Comparison of ENCODE assay signal across 8 cellular contexts in genomic region chr12:124422570-124423523, GRCh38.
DNase-seq lines count a peak whose midpoint lies in the region; ATAC-seq, FAIRE-seq and TF ChIP-seq lines count a peak whose summit lies in the region.

No MANE protein-coding gene starts in this region.

- H3K9me3 Mint-ChIP-seq in nephron progenitor cell: no peaks in the 10 kb centered on the region

- H3K27me3 ChIP-seq in GM12878 (replicated peaks in 1 of 2; ENCODE audit: control insufficient read depth in 2 of 2, insufficient read depth in 2 of 2, low read length in 1 of 2): no peaks in the 10 kb centered on the region

- no peak for FAIRE-seq in GM12878 (lab: Jason Lieb, UNC)

- peaks cover 54% of the 10 kb centered on the region for H3K4me1 Mint-ChIP-seq in nephron progenitor cell

- no peaks in the 10 kb centered on the region for H3K9me3 ChIP-seq in GM12878 (replicated peaks; ENCODE audit: control insufficient read depth, insufficient read depth, low read length)

- peaks cover 13 to 26% of the 10 kb centered on the region in 2 experiments for H3K36me3 ChIP-seq in GM12878 (ENCODE audit: control insufficient read depth in 2 of 2, insufficient read depth in 2 of 2, low read length in 1 of 2)

- TF ChIP-seq CTCF in GM12878 (IDR thresholded peaks at IDR 0.05 in 2 of 3, conservative IDR thresholded peaks at IDR 0.05 in 1 of 3; ENCODE audit: control insufficient read depth in 2 of 3, extremely low read depth in 1 of 3, insufficient read depth in 1 of 3, low read depth in 3 of 3, low read length in 3 of 3): no peak
- TF ChIP-seq CTCF in nephron progenitor cell (IDR thresholded peaks at IDR 0.05): no peak

- H2AFZ ChIP-seq in GM12878 (ENCODE audit: control insufficient read depth, low read depth, low read length): no peak overlapping the region

- H3K9ac ChIP-seq in GM12878 (ENCODE audit: control insufficient read depth, insufficient read depth, low read length): no peak overlapping the region

- ATAC-seq in GM12878 (no peak), HG03045 (IDR thresholded peaks at IDR 0.05; ENCODE audit: unreplicated experiment) (no peak), HG02759 (IDR thresholded peaks at IDR 0.05; ENCODE audit: unreplicated experiment) (no peak)

- no peak overlapping the region for H3K27ac ChIP-seq in GM12878 (ENCODE audit: control insufficient read depth, insufficient read depth)
- peak overlapping the region in 20 of 21 experiments; percentile 36 to 96 (median 84) for H3K27ac ChIP-seq in skin epidermis

- peaks cover 8% of the 10 kb centered on the region for H3K27me3 Mint-ChIP-seq in nephron progenitor cell (ENCODE audit: low read depth, poor library complexity)

- in situ Hi-C loops in GM12878 (cut with MboI): no loop called here

- H3K79me2 ChIP-seq in GM12878 (ENCODE audit: control insufficient read depth, insufficient read depth, low read length): no peaks in the 10 kb centered on the region

- peak; percentile 34; the same call in 1 of the 2 replicates for TF ChIP-seq POLR2A in GM12878 (IDR thresholded peaks at IDR 0.05; ENCODE audit: low read depth, low read length)

- H3K4me2 ChIP-seq in GM12878 (ENCODE audit: control insufficient read depth, insufficient read depth): no peak overlapping the region

- SMC1A ChIA-PET in GM12878 (lab: Charles Lee; ENCODE audit: uncharacterized antibody, unreplicated experiment): no interaction called here

- RAD21 ChIA-PET in GM12878 (lab: Charles Lee; ENCODE audit: unreplicated experiment): no interaction called here

- DNase-seq in AG08396 (ENCODE audit: low spot score): peak; percentile 96
- DNase-seq in LHCN-M2 (ENCODE audit: low read depth): peak; percentile 91
- DNase-seq in GM12878 (ENCODE audit: low read depth, low spot score): no peak
- peak; percentile 48 to 69 for DNase-seq in hippocampal formation (lab: John Stamatoyannopoulos, UW)
- DNase-seq in nephron progenitor cell: no peak

- no peak overlapping the region for H3K4me3 ChIP-seq in GM12878
- H3K4me3 ChIP-seq in skin epidermis: no peak overlapping the region

- no peak for TF ChIP-seq RAD21 in GM12878 (IDR thresholded peaks at IDR 0.05; ENCODE audit: insufficient read depth, low read depth, low read length)

- intact Hi-C loops in GM12878 (cut with micrococcal nuclease; ENCODE audit: unreplicated experiment): no loop called here

- H3K27ac Mint-ChIP-seq in nephron progenitor cell: no peak overlapping the region

- POLR2A ChIA-PET in GM12878 (lab: Charles Lee): no interaction called here

- 96% methylated on average over 27 of the region's 37 CpGs for WGBS in GM12878 (ENCODE audit: insufficient coverage, insufficient replicate concordance, low lambda C conversion rate, missing lambda C conversion rate)

- no peak overlapping the region for H3K4me3 Mint-ChIP-seq in nephron progenitor cell

- BruUV-seq in GM12878 (replicated peaks; lab: Mats Ljungman, UMichigan): no TSS peak

- H4K20me1 ChIP-seq in GM12878 (ENCODE audit: control insufficient read depth, insufficient read depth): no peaks in the 10 kb centered on the region

- H3K36me3 Mint-ChIP-seq in nephron progenitor cell (ENCODE audit: low read depth): peaks cover 45% of the 10 kb centered on the region

- H3K4me1 ChIP-seq in GM12878 (ENCODE audit: control insufficient read depth, insufficient read depth, low read length): no peaks in the 10 kb centered on the region

- CTCF ChIA-PET in GM12878 (lab: Yijun Ruan, JAX): no interaction called here

- TF ChIP-seq EP300 in GM12878 (IDR thresholded peaks at IDR 0.05; ENCODE audit: borderline replicate concordance in 1 of 2, control insufficient read depth in 1 of 2, low read depth in 2 of 2, low read length in 2 of 2): no peak

TF ChIP-seq in GM12878, 131 proteins besides CTCF, POLR2A, EP300 and RAD21:
- TF ChIP-seq YY1 (IDR thresholded peaks at IDR 0.05; ENCODE audit: low read depth, low read length) (no peak), SREBF2 (IDR thresholded peaks at IDR 0.05; ENCODE audit: low read length) (no peak), ZNF207 (IDR thresholded peaks at IDR 0.05; ENCODE audit: borderline replicate concordance) (no peak), NFIC (IDR thresholded peaks at IDR 0.05; ENCODE audit: low read depth, low read length) (no peak), IKZF1 (conservative IDR thresholded peaks at IDR 0.05) (no peak), MEF2B (IDR thresholded peaks at IDR 0.05; ENCODE audit: partially characterized antibody, poor library complexity, severe bottlenecking) (no peak), ZBTB33 (IDR thresholded peaks at IDR 0.05) (no peak), CBX3 (IDR thresholded peaks at IDR 0.05; ENCODE audit: borderline replicate concordance, low read depth) (no peak)

Comparison
In these comparisons a context has a peak if more than half of its experiments do, and no peak if none do; other contexts are left out.
1. DNase-seq: peak in AG08396 (single experiment), LHCN-M2 (single experiment) and hippocampal formation (2 of 2); none in GM12878 (single experiment) and nephron progenitor cell (single experiment).